In the genomic region with DNA sequence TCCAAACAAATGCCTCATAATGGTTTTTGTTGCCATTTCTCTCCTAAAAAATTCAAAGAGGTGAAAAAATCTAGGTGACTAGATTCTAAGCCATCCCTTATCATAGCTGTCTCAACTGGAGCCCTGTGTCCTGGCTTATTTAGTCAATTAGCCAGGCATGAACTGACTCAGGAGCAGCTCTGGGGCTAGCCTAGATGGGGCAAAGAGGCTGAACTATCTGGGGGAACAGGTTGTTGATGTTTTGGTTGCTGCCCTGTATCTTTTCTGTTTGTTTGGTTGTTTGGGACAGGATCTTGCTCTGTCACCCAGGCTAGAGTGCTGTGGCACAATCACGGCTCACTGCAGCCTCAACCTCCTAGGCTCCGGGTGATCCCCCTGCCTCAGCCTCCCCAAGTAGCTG, we compare ENCODE assay signal across 2 cellular contexts.
TF ChIP-seq lines count a peak whose summit lies in the region.

No MANE protein-coding gene starts in this region.

TF ChIP-seq in liver, 16 proteins besides CTCF, POLR2A, EP300 and RAD21:
- TF ChIP-seq RXRA (IDR thresholded peaks at IDR 0.05) = no peak
- no peak for TF ChIP-seq EGR1 (IDR thresholded peaks at IDR 0.05; ENCODE audit: low read depth in 2 of 2)
- TF ChIP-seq, protein P1, sequence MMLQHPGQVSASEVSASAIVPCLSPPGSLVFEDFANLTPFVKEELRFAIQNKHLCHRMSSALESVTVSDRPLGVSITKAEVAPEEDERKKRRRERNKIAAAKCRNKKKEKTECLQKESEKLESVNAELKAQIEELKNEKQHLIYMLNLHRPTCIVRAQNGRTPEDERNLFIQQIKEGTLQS (IDR thresholded peaks at IDR 0.05) = no peak
- TF ChIP-seq, protein P2, sequence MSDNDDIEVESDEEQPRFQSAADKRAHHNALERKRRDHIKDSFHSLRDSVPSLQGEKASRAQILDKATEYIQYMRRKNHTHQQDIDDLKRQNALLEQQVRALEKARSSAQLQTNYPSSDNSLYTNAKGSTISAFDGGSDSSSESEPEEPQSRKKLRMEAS (IDR thresholded peaks at IDR 0.05) = no peak
- TF ChIP-seq FOXA1 (IDR thresholded peaks at IDR 0.05) = no peak
- no peak for TF ChIP-seq GABPA (IDR thresholded peaks at IDR 0.05 in 1 of 2, conservative IDR thresholded peaks at IDR 0.05 in 1 of 2)
- no peak for TF ChIP-seq HNF4G (IDR thresholded peaks at IDR 0.05)
- no peak for TF ChIP-seq JUND (IDR thresholded peaks at IDR 0.05)
- TF ChIP-seq HNF4A (conservative IDR thresholded peaks at IDR 0.05) = no peak
- no peak for TF ChIP-seq FOXA2 (IDR thresholded peaks at IDR 0.05)

TF ChIP-seq in HepG2, 621 proteins besides CTCF, POLR2A, EP300 and RAD21:
- TF ChIP-seq ZNF564 (CRISPR knock-in tag; IDR thresholded peaks at IDR 0.05) (no peak), PHF8 (CRISPR knock-in tag; IDR thresholded peaks at IDR 0.05) (no peak), KLF15 (CRISPR knock-in tag; IDR thresholded peaks at IDR 0.05; ENCODE audit: borderline replicate concordance) (no peak), ZNF230 (CRISPR knock-in tag; IDR thresholded peaks at IDR 0.05) (no peak), ZNF724P (CRISPR knock-in tag; IDR thresholded peaks at IDR 0.05; ENCODE audit: borderline replicate concordance) (no peak)
- TF ChIP-seq, protein P3, sequence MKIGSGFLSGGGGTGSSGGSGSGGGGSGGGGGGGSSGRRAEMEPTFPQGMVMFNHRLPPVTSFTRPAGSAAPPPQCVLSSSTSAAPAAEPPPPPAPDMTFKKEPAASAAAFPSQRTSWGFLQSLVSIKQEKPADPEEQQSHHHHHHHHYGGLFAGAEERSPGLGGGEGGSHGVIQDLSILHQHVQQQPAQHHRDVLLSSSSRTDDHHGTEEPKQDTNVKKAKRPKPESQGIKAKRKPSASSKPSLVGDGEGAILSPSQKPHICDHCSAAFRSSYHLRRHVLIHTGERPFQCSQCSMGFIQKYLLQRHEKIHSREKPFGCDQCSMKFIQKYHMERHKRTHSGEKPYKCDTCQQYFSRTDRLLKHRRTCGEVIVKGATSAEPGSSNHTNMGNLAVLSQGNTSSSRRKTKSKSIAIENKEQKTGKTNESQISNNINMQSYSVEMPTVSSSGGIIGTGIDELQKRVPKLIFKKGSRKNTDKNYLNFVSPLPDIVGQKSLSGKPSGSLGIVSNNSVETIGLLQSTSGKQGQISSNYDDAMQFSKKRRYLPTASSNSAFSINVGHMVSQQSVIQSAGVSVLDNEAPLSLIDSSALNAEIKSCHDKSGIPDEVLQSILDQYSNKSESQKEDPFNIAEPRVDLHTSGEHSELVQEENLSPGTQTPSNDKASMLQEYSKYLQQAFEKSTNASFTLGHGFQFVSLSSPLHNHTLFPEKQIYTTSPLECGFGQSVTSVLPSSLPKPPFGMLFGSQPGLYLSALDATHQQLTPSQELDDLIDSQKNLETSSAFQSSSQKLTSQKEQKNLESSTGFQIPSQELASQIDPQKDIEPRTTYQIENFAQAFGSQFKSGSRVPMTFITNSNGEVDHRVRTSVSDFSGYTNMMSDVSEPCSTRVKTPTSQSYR (CRISPR knock-in tag; IDR thresholded peaks at IDR 0.05; ENCODE audit: borderline replicate concordance) = no peak
